Comparison of ENCODE assay signal across 1 cellular context in the genomic region with DNA sequence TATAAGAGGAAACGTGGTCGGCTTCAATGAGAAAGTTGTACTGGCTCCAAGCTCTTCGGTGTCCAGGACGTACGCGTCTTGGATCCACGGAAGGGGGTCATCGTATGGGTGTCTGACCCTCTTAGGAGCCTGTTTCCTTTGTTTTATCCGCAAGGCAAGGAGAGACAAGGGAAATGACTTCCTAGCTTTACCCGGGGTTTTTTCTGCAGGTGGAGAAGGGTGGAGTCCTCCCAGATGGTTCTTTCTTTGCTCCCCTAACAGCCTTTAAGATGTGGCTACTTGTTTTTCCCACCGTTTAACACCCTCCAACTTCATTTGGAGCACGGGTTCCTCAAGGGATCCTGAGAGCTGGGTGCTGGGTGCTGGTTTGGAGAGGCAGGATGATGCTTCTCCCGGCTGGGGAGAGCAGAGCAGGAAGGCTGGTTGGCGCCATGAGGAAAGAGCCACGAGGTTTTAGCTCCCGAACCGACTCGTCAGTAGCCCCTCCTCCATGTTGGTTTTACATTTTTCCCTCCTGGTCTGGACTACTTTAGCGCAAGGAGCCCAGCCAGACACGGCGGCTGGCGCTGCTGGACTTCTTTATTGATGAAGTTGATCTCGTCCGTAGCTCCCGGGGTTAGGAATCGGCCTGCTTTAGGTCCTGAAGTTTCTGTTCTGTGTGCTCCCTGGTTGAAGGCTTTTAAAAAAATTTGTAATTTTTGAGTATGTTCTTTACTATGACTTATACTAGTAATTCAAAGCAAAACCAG.
A peak's percentile ranks its signal among the peaks of the same experiment; 100 is the strongest.
TF ChIP-seq lines count a peak whose summit lies in the region.

No MANE protein-coding gene starts in this region.

TF ChIP-seq in K562, 482 proteins besides CTCF, POLR2A, EP300 and RAD21 (continued from another document and continues in another):
- TF ChIP-seq, protein P1, sequence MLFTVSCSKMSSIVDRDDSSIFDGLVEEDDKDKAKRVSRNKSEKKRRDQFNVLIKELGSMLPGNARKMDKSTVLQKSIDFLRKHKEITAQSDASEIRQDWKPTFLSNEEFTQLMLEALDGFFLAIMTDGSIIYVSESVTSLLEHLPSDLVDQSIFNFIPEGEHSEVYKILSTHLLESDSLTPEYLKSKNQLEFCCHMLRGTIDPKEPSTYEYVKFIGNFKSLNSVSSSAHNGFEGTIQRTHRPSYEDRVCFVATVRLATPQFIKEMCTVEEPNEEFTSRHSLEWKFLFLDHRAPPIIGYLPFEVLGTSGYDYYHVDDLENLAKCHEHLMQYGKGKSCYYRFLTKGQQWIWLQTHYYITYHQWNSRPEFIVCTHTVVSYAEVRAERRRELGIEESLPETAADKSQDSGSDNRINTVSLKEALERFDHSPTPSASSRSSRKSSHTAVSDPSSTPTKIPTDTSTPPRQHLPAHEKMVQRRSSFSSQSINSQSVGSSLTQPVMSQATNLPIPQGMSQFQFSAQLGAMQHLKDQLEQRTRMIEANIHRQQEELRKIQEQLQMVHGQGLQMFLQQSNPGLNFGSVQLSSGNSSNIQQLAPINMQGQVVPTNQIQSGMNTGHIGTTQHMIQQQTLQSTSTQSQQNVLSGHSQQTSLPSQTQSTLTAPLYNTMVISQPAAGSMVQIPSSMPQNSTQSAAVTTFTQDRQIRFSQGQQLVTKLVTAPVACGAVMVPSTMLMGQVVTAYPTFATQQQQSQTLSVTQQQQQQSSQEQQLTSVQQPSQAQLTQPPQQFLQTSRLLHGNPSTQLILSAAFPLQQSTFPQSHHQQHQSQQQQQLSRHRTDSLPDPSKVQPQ (CRISPR knock-in tag; IDR thresholded peaks at IDR 0.05; ENCODE audit: borderline replicate concordance), result no peak
- TF ChIP-seq MECOM (CRISPR knock-in tag; IDR thresholded peaks at IDR 0.05), result no peak
- TF ChIP-seq, protein P2, sequence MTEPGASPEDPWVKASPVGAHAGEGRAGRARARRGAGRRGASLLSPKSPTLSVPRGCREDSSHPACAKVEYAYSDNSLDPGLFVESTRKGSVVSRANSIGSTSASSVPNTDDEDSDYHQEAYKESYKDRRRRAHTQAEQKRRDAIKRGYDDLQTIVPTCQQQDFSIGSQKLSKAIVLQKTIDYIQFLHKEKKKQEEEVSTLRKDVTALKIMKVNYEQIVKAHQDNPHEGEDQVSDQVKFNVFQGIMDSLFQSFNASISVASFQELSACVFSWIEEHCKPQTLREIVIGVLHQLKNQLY (CRISPR knock-in tag; conservative IDR thresholded peaks at IDR 0.05), result no peak
- no peak for TF ChIP-seq PRPF4 (IDR thresholded peaks at IDR 0.05; ENCODE audit: insufficient read depth, low read depth, low read length, poor library complexity, severe bottlenecking)
- TF ChIP-seq, protein P3, sequence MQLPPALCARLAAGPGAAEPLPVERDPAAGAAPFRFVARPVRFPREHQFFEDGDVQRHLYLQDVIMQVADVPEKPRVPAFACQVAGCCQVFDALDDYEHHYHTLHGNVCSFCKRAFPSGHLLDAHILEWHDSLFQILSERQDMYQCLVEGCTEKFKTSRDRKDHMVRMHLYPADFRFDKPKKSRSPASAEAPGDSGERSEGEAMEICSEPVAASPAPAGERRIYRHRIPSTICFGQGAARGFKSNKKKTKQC (CRISPR knock-in tag; IDR thresholded peaks at IDR 0.05), result peak; percentile 71; the same call in 1 of the 2 replicates
- TF ChIP-seq, protein P4, sequence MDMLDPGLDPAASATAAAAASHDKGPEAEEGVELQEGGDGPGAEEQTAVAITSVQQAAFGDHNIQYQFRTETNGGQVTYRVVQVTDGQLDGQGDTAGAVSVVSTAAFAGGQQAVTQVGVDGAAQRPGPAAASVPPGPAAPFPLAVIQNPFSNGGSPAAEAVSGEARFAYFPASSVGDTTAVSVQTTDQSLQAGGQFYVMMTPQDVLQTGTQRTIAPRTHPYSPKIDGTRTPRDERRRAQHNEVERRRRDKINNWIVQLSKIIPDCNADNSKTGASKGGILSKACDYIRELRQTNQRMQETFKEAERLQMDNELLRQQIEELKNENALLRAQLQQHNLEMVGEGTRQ (CRISPR knock-in tag; IDR thresholded peaks at IDR 0.05), result no peak
- TF ChIP-seq, protein P5, sequence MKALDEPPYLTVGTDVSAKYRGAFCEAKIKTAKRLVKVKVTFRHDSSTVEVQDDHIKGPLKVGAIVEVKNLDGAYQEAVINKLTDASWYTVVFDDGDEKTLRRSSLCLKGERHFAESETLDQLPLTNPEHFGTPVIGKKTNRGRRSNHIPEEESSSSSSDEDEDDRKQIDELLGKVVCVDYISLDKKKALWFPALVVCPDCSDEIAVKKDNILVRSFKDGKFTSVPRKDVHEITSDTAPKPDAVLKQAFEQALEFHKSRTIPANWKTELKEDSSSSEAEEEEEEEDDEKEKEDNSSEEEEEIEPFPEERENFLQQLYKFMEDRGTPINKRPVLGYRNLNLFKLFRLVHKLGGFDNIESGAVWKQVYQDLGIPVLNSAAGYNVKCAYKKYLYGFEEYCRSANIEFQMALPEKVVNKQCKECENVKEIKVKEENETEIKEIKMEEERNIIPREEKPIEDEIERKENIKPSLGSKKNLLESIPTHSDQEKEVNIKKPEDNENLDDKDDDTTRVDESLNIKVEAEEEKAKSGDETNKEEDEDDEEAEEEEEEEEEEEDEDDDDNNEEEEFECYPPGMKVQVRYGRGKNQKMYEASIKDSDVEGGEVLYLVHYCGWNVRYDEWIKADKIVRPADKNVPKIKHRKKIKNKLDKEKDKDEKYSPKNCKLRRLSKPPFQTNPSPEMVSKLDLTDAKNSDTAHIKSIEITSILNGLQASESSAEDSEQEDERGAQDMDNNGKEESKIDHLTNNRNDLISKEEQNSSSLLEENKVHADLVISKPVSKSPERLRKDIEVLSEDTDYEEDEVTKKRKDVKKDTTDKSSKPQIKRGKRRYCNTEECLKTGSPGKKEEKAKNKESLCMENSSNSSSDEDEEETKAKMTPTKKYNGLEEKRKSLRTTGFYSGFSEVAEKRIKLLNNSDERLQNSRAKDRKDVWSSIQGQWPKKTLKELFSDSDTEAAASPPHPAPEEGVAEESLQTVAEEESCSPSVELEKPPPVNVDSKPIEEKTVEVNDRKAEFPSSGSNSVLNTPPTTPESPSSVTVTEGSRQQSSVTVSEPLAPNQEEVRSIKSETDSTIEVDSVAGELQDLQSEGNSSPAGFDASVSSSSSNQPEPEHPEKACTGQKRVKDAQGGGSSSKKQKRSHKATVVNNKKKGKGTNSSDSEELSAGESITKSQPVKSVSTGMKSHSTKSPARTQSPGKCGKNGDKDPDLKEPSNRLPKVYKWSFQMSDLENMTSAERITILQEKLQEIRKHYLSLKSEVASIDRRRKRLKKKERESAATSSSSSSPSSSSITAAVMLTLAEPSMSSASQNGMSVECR (CRISPR knock-in tag; IDR thresholded peaks at IDR 0.05), result no peak; the same call in none of the 2 replicates
- no peak for TF ChIP-seq HDAC6 (IDR thresholded peaks at IDR 0.05; ENCODE audit: low read depth, low read length)
- TF ChIP-seq CC2D1A (IDR thresholded peaks at IDR 0.05), result no peak
- TF ChIP-seq PPARD (CRISPR knock-in tag; IDR thresholded peaks at IDR 0.05), result no peak
- no peak for TF ChIP-seq HNRNPK (IDR thresholded peaks at IDR 0.05; ENCODE audit: low read depth, low read length, poor library complexity, severe bottlenecking)
- TF ChIP-seq EWSR1 (IDR thresholded peaks at IDR 0.05; ENCODE audit: borderline replicate concordance, low read depth, partially characterized antibody), result no peak
- no peak for TF ChIP-seq SIRT6 (IDR thresholded peaks at IDR 0.05; ENCODE audit: low read depth, low read length)
- TF ChIP-seq, protein P6, sequence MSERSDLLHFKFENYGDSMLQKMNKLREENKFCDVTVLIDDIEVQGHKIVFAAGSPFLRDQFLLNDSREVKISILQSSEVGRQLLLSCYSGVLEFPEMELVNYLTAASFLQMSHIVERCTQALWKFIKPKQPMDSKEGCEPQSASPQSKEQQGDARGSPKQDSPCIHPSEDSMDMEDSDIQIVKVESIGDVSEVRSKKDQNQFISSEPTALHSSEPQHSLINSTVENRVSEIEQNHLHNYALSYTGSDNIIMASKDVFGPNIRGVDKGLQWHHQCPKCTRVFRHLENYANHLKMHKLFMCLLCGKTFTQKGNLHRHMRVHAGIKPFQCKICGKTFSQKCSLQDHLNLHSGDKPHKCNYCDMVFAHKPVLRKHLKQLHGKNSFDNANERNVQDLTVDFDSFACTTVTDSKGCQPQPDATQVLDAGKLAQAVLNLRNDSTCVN (CRISPR knock-in tag; IDR thresholded peaks at IDR 0.05), result peak; percentile 67; the same call in 1 of the 2 replicates
- TF ChIP-seq HNRNPH1 (optimal IDR thresholded peaks at IDR 0.05; ENCODE audit: low read depth, low read length), result no peak
- TF ChIP-seq, protein P7, sequence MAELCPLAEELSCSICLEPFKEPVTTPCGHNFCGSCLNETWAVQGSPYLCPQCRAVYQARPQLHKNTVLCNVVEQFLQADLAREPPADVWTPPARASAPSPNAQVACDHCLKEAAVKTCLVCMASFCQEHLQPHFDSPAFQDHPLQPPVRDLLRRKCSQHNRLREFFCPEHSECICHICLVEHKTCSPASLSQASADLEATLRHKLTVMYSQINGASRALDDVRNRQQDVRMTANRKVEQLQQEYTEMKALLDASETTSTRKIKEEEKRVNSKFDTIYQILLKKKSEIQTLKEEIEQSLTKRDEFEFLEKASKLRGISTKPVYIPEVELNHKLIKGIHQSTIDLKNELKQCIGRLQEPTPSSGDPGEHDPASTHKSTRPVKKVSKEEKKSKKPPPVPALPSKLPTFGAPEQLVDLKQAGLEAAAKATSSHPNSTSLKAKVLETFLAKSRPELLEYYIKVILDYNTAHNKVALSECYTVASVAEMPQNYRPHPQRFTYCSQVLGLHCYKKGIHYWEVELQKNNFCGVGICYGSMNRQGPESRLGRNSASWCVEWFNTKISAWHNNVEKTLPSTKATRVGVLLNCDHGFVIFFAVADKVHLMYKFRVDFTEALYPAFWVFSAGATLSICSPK (IDR thresholded peaks at IDR 0.05; ENCODE audit: borderline replicate concordance), result no peak
- no peak for TF ChIP-seq ZNF584 (CRISPR knock-in tag; IDR thresholded peaks at IDR 0.05; ENCODE audit: low read depth)
- peak; percentile 55; the same call in 1 of the 2 replicates for TF ChIP-seq ZNF263 (CRISPR knock-in tag; IDR thresholded peaks at IDR 0.05; ENCODE audit: borderline replicate concordance)
- TF ChIP-seq, protein P8, sequence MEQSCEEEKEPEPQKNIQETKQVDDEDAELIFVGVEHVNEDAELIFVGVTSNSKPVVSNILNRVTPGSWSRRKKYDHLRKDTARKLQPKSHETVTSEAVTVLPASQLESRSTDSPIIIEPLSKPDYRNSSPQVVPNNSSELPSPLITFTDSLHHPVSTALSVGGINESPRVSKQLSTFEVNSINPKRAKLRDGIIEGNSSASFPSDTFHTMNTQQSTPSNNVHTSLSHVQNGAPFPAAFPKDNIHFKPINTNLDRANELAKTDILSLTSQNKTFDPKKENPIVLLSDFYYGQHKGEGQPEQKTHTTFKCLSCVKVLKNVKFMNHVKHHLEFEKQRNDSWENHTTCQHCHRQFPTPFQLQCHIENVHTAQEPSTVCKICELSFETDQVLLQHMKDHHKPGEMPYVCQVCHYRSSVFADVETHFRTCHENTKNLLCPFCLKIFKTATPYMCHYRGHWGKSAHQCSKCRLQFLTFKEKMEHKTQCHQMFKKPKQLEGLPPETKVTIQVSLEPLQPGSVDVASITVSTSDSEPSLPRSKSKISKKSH (CRISPR knock-in tag; IDR thresholded peaks at IDR 0.05), result no peak
- TF ChIP-seq, protein P9, sequence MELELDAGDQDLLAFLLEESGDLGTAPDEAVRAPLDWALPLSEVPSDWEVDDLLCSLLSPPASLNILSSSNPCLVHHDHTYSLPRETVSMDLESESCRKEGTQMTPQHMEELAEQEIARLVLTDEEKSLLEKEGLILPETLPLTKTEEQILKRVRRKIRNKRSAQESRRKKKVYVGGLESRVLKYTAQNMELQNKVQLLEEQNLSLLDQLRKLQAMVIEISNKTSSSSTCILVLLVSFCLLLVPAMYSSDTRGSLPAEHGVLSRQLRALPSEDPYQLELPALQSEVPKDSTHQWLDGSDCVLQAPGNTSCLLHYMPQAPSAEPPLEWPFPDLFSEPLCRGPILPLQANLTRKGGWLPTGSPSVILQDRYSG (tag; conservative IDR thresholded peaks at IDR 0.05; ENCODE audit: low read depth), result peak; percentile 49; the same call in 1 of the 2 replicates
- TF ChIP-seq ZNF133 (CRISPR knock-in tag; IDR thresholded peaks at IDR 0.05), result no peak
- TF ChIP-seq TEAD1 (CRISPR knock-in tag; IDR thresholded peaks at IDR 0.05), result peak in 1 of 2 experiments; percentile 33; a peak in 1 of 4 replicates
- TF ChIP-seq, protein P10, sequence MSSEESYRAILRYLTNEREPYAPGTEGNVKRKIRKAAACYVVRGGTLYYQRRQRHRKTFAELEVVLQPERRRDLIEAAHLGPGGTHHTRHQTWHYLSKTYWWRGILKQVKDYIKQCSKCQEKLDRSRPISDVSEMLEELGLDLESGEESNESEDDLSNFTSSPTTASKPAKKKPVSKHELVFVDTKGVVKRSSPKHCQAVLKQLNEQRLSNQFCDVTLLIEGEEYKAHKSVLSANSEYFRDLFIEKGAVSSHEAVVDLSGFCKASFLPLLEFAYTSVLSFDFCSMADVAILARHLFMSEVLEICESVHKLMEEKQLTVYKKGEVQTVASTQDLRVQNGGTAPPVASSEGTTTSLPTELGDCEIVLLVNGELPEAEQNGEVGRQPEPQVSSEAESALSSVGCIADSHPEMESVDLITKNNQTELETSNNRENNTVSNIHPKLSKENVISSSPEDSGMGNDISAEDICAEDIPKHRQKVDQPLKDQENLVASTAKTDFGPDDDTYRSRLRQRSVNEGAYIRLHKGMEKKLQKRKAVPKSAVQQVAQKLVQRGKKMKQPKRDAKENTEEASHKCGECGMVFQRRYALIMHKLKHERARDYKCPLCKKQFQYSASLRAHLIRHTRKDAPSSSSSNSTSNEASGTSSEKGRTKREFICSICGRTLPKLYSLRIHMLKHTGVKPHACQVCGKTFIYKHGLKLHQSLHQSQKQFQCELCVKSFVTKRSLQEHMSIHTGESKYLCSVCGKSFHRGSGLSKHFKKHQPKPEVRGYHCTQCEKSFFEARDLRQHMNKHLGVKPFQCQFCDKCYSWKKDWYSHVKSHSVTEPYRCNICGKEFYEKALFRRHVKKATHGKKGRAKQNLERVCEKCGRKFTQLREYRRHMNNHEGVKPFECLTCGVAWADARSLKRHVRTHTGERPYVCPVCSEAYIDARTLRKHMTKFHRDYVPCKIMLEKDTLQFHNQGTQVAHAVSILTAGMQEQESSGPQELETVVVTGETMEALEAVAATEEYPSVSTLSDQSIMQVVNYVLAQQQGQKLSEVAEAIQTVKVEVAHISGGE (CRISPR knock-in tag; IDR thresholded peaks at IDR 0.05), result no peak
- TF ChIP-seq TBP (optimal IDR thresholded peaks at IDR 0.05; ENCODE audit: low read depth, low read length), result peak; percentile 86
- no peak for TF ChIP-seq CHCHD3 (CRISPR knock-in tag; IDR thresholded peaks at IDR 0.05)
- TF ChIP-seq KHSRP (IDR thresholded peaks at IDR 0.05), result no peak
- TF ChIP-seq ZC3H11A (IDR thresholded peaks at IDR 0.05; ENCODE audit: low read depth, low read length), result no peak
- TF ChIP-seq, protein P11, sequence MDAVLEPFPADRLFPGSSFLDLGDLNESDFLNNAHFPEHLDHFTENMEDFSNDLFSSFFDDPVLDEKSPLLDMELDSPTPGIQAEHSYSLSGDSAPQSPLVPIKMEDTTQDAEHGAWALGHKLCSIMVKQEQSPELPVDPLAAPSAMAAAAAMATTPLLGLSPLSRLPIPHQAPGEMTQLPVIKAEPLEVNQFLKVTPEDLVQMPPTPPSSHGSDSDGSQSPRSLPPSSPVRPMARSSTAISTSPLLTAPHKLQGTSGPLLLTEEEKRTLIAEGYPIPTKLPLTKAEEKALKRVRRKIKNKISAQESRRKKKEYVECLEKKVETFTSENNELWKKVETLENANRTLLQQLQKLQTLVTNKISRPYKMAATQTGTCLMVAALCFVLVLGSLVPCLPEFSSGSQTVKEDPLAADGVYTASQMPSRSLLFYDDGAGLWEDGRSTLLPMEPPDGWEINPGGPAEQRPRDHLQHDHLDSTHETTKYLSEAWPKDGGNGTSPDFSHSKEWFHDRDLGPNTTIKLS (IDR thresholded peaks at IDR 0.05; ENCODE audit: borderline replicate concordance, low read depth), result no peak
- no peak for TF ChIP-seq PCBP1 (IDR thresholded peaks at IDR 0.05; ENCODE audit: low read depth, low read length, poor library complexity, severe bottlenecking)
